Comparison of ENCODE assay signal across 9 cellular contexts in the genomic region with DNA sequence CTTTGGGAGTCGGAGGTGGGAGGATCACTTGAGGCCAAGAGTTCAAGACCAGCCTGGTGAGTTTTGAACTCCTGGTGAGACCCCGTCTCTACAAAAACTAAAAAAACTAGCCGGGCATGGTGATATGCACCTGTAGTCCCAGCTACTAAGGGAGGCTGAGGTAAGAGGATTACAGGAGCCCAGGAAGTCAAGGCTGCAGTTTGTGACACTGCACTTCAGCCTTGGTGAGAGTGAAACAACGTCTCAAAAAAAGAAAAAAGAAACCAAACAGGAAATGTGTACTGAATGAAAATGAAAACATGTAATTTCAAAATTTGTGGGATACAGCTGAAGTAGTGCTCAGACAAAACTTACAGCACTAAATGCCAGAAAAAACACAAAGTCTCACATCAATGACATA. TPM values are rescaled to one million over a fixed set of nuclear protein-coding genes. Genes with fewer than 3 reads are reported as not detected.
DNase-seq lines count a peak whose midpoint lies in the region; ATAC-seq and TF ChIP-seq lines count a peak whose summit lies in the region.
"Had no signal": no experiment of that assay in that cellular context is flagged by ENCODE, and none has a peak within 500 bp of the region (broad histone marks: within the 10 kb centered on the region; RNA-seq: fewer than 3 reads in every experiment).

No MANE protein-coding gene starts in this region.

- no peak for TF ChIP-seq EP300 in tibial nerve (IDR thresholded peaks at IDR 0.05)

- no peak for TF ChIP-seq CTCF in endodermal cell (conservative IDR thresholded peaks at IDR 0.05)
- TF ChIP-seq CTCF in tibial nerve (IDR thresholded peaks at IDR 0.05) = no peak

- 83 to 100% methylated on average over 2 to 4 of the region's 4 CpGs for WGBS in endodermal cell (ENCODE audit: insufficient coverage in 1 of 2, insufficient read length in 1 of 2), 2 experiments
- WGBS in tibial nerve, 2 donors = 60 to 61% methylated on average over 4 of the region's 4 CpGs

- ATAC-seq in GM18858 (IDR thresholded peaks at IDR 0.05; ENCODE audit: unreplicated experiment) (peak; percentile 45), GM21619 (IDR thresholded peaks at IDR 0.05; ENCODE audit: unreplicated experiment) (peak; percentile 60), HG03342 (IDR thresholded peaks at IDR 0.05; ENCODE audit: unreplicated experiment) (peak; percentile 59)

- no peak overlapping the region for H3K4me3 Mint-ChIP-seq in endodermal cell

- H3K36me3 ChIP-seq in endodermal cell (ENCODE audit: control insufficient read depth, insufficient read depth, low read length) (peaks cover 10% of the 10 kb centered on the region), tibial nerve (no peaks in the 10 kb centered on the region)

- TF ChIP-seq POLR2A in erythroblast (IDR thresholded peaks at IDR 0.05; ENCODE audit: low read length) = no peak
- TF ChIP-seq POLR2A in tibial nerve (IDR thresholded peaks at IDR 0.05) = no peak

- peaks cover 15% of the 10 kb centered on the region for H3K36me3 Mint-ChIP-seq in endodermal cell (ENCODE audit: low read depth)

- peaks cover 12% of the 10 kb centered on the region for H3K4me1 Mint-ChIP-seq in endodermal cell

- DNase-seq in endodermal cell (no peak), erythroblast (lab: John Stamatoyannopoulos, UW) (no peak), tibial nerve (ENCODE audit: low spot score in 2 of 2) (no peak), NCI-H1048 (lab: John Stamatoyannopoulos, UW) (no peak)
- DNase-seq: activated CD4-positive, CD25-positive, alpha-beta regulatory T cell; central memory CD4-positive, alpha-beta T cell had no signal

- no peak overlapping the region for H3K9ac ChIP-seq in endodermal cell (ENCODE audit: extremely low read depth, low read length, poor library complexity, severe bottlenecking)

- H3K9me3 ChIP-seq in endodermal cell (ENCODE audit: control insufficient read depth, low read length) (peaks cover 15% of the 10 kb centered on the region), tibial nerve (peaks cover 0 to 4% (median 0%) of the 10 kb centered on the region in 4 donors)

- H3K27me3 ChIP-seq in endodermal cell (ENCODE audit: control insufficient read depth, insufficient read depth, low read length, poor library complexity, severe bottlenecking) (no peaks in the 10 kb centered on the region), tibial nerve (no peaks in the 10 kb centered on the region)

- H3K4me3 ChIP-seq in endodermal cell (ENCODE audit: low read length) = no peak overlapping the region
- no peak overlapping the region for H3K4me3 ChIP-seq in tibial nerve

- no peaks in the 10 kb centered on the region for H3K9me3 Mint-ChIP-seq in endodermal cell

- H3K27ac Mint-ChIP-seq in endodermal cell = peak overlapping the region; percentile 74

- H3K4me1 ChIP-seq in endodermal cell (ENCODE audit: control insufficient read depth, insufficient read depth, low read length) = peaks cover 2% of the 10 kb centered on the region
- H3K4me1 ChIP-seq in tibial nerve = peaks cover 0 to 22% (median 4%) of the 10 kb centered on the region in 4 donors

- H3K27me3 Mint-ChIP-seq in endodermal cell (ENCODE audit: insufficient read depth) = no peaks in the 10 kb centered on the region

- no peak overlapping the region for H3K27ac ChIP-seq in endodermal cell (ENCODE audit: low read depth, low read length)
- no peak overlapping the region for H3K27ac ChIP-seq in tibial nerve

RNA-seq across cellular contexts. Expression of gene ARHGAP12, which starts 7.6 kb away (rescaled TPM):
- 10 to 100 TPM; 49.6 to 49.8 TPM for total RNA-seq in endodermal cell
- 25.0 TPM for polyA plus RNA-seq in endodermal cell (2013, experiment 1 of 2)
- polyA plus RNA-seq in endodermal cell (2013, experiment 2 of 2) = 26.7 TPM
- 10 to 100 TPM; 38.8 to 65.7 (median 47.7) TPM for total RNA-seq in tibial nerve
